In the genomic region with DNA sequence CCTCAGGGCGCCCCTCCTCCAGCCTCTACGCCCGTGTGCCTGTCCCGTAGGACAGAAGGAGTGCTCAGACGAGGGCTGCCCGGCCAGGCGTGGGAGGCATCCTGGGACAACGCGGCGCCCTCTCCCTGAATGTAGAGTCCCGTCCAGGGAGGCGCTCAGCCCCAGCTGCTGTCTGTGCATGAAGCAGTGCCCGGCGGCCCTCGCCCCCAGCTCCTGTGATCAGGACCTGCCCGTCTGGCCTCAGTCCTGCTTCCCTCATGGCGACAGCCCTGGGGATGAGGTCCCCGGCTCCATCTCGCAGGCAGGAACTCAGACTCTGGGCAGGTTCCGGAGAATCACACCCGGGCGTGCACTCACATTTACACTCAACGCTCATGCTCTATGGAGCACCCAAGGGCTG, we compare ENCODE assay signal across 39 cellular contexts. TPM values are rescaled to one million over a fixed set of nuclear protein-coding genes. Genes with fewer than 3 reads are reported as not detected.
"Had no signal": no experiment of that assay in that cellular context is flagged by ENCODE, and none has a peak within 500 bp of the region (broad histone marks: within the 10 kb centered on the region; RNA-seq: fewer than 3 reads in every experiment).

No MANE protein-coding gene starts in this region.

- H3K27me3 Mint-ChIP-seq: activated B cell treated with CpG ODN at 0.5 μM for 24 hours; activated CD4-positive, alpha-beta memory T cell treated with anti-CD3 and anti-CD28 coated beads for 36 hours; activated CD4-positive, alpha-beta T cell treated with anti-CD3 and anti-CD28 coated beads, Interleukin-2, amount 10 ng/mL, durations not matched to agents 24 days and 14 days; activated CD8-positive, alpha-beta T cell treated with anti-CD3 and anti-CD28 coated beads for 36 hours; activated naive CD8-positive, alpha-beta T cell treated with anti-CD3 and anti-CD28 coated beads for 36 hours; activated T-helper 17 cell treated with anti-CD3 and anti-CD28 coated beads, Interleukin-2, amount 50 U/mL, for 72 hours had no signal

- H3K27me3 ChIP-seq: adrenal gland, body of pancreas, brain microvascular endothelial cell had no signal

- H3K9me3 ChIP-seq: adrenal gland, body of pancreas had no signal

- H3K36me3 ChIP-seq: adrenal gland, brain microvascular endothelial cell, breast epithelium had no signal

- H3K4me1 Mint-ChIP-seq: activated B cell treated with CpG ODN at 0.5 μM for 24 hours; activated CD4-positive, alpha-beta T cell treated with anti-CD3 and anti-CD28 coated beads, Interleukin-2, amount 10 ng/mL, durations not matched to agents 24 days and 14 days; activated naive CD8-positive, alpha-beta T cell treated with anti-CD3 and anti-CD28 coated beads for 36 hours; activated T-helper 17 cell treated with anti-CD3 and anti-CD28 coated beads, Interleukin-2, amount 50 U/mL, for 72 hours; T-cell; T-helper 17 cell had no signal

- H3K27ac ChIP-seq: adrenal gland, body of pancreas, brain microvascular endothelial cell, breast epithelium, VCaP had no signal

- H3K27ac Mint-ChIP-seq: activated B cell treated with CpG ODN at 0.5 μM for 24 hours; activated CD4-positive, alpha-beta memory T cell treated with anti-CD3 and anti-CD28 coated beads for 36 hours; activated CD4-positive, alpha-beta T cell treated with anti-CD3 and anti-CD28 coated beads, Interleukin-2, amount 10 ng/mL, durations not matched to agents 24 days and 14 days; activated CD8-positive, alpha-beta T cell treated with anti-CD3 and anti-CD28 coated beads for 36 hours; activated naive CD4-positive, alpha-beta T cell treated with anti-CD3 and anti-CD28 coated beads for 36 hours; activated naive CD4-positive, alpha-beta T cell treated with anti-CD3 and anti-CD28 coated beads, Interleukin-2, amount 50 U/mL, for 72 hours; activated naive CD8-positive, alpha-beta T cell treated with anti-CD3 and anti-CD28 coated beads for 36 hours; activated T-cell treated with anti-CD3 and anti-CD28 coated beads, Interleukin-2, amount 50 U/mL, for 72 hours; activated T-helper 1 cell treated with anti-CD3 and anti-CD28 coated beads, Interleukin-12 subunit alpha, Interleukin-12 subunit beta, Interleukin-2, Interleukin-4 antibody, amounts not matched to agents 30 ng/mL and 10 ng/mL and 1 ng/mL, durations not matched to agents 14 hours and 24 hours and 36 hours; activated T-helper 17 cell treated with anti-CD3 and anti-CD28 coated beads, Interleukin-2, amount 50 U/mL, for 72 hours; T-cell; T-helper 17 cell had no signal

- ATAC-seq: activated CD8-positive, alpha-beta T cell treated with anti-CD3 and anti-CD28 coated beads for 36 hours; activated naive CD4-positive, alpha-beta T cell treated with anti-CD3 and anti-CD28 coated beads, Interleukin-2, amount 50 U/mL, for 72 hours; activated T-cell treated with anti-CD3 and anti-CD28 coated beads, Interleukin-2, amount 50 U/mL, for 4 hours; activated T-cell treated with anti-CD3 and anti-CD28 coated beads, Interleukin-2, amount 50 U/mL, for 72 hours; body of pancreas; T-cell; T-helper 17 cell had no signal

- H3K4me3 ChIP-seq: adrenal gland, body of pancreas, breast epithelium had no signal

- H3K36me3 Mint-ChIP-seq: activated CD4-positive, alpha-beta memory T cell treated with anti-CD3 and anti-CD28 coated beads for 36 hours; activated naive CD4-positive, alpha-beta T cell treated with anti-CD3 and anti-CD28 coated beads, Interleukin-2, amount 50 U/mL, for 72 hours; activated naive CD8-positive, alpha-beta T cell treated with anti-CD3 and anti-CD28 coated beads for 36 hours; T-cell had no signal

- H3K9me3 Mint-ChIP-seq: activated B cell treated with CpG ODN at 0.5 μM for 24 hours; activated CD4-positive, alpha-beta memory T cell treated with anti-CD3 and anti-CD28 coated beads for 36 hours; activated CD4-positive, alpha-beta T cell treated with anti-CD3 and anti-CD28 coated beads, Interleukin-2, amount 10 ng/mL, durations not matched to agents 24 days and 14 days; activated CD8-positive, alpha-beta T cell treated with anti-CD3 and anti-CD28 coated beads for 36 hours; activated naive CD4-positive, alpha-beta T cell treated with anti-CD3 and anti-CD28 coated beads for 36 hours; activated naive CD4-positive, alpha-beta T cell treated with anti-CD3 and anti-CD28 coated beads, Interleukin-2, amount 50 U/mL, for 72 hours; activated naive CD8-positive, alpha-beta T cell treated with anti-CD3 and anti-CD28 coated beads for 36 hours; activated T-cell treated with anti-CD3 and anti-CD28 coated beads, Interleukin-2, amount 50 U/mL, for 4 hours; activated T-cell treated with anti-CD3 and anti-CD28 coated beads, Interleukin-2, amount 50 U/mL, for 72 hours; activated T-helper 1 cell treated with anti-CD3 and anti-CD28 coated beads, Interleukin-12 subunit alpha, Interleukin-12 subunit beta, Interleukin-2, Interleukin-4 antibody, amounts not matched to agents 30 ng/mL and 10 ng/mL and 1 ng/mL, durations not matched to agents 14 hours and 24 hours and 36 hours; activated T-helper 17 cell treated with anti-CD3 and anti-CD28 coated beads, Interleukin-2, amount 50 U/mL, for 72 hours; T-cell had no signal

- DNase-seq: activated B cell treated with CpG ODN at 0.5 μM for 24 hours; activated CD4-positive, alpha-beta memory T cell treated with anti-CD3 and anti-CD28 coated beads for 36 hours; activated CD4-positive, alpha-beta T cell treated with anti-CD3 and anti-CD28 coated beads for 4 hours; activated CD4-positive, alpha-beta T cell treated with anti-CD3 and anti-CD28 coated beads, Interleukin-2, amount 10 ng/mL, durations not matched to agents 24 days and 14 days; activated CD4-positive, alpha-beta T cell treated with anti-CD3 and anti-CD28 coated beads, Interleukin-2, amount 50 U/mL, for 1 hour; activated CD4-positive, alpha-beta T cell treated with anti-CD3 and anti-CD28 coated beads, Interleukin-2, amount 50 U/mL, for 4 hours; activated CD4-positive, CD25-positive, alpha-beta regulatory T cell treated with anti-CD3 and anti-CD28 coated beads, Interleukin-2, amount 50 U/mL, for 72 hours; activated CD8-positive, alpha-beta memory T cell treated with anti-CD3 and anti-CD28 coated beads, Interleukin-2, amount 50 U/mL, for 4 hours; activated CD8-positive, alpha-beta T cell treated with anti-CD3 and anti-CD28 coated beads for 36 hours; activated effector memory CD4-positive, alpha-beta T cell treated with anti-CD3 and anti-CD28 coated beads, Interleukin-2, amount 50 U/mL, for 16 hours; activated gamma-delta T cell treated with Interleukin-2 at 50 U/mL for 16 hours; activated naive CD4-positive, alpha-beta T cell; activated naive CD4-positive, alpha-beta T cell treated with anti-CD3 and anti-CD28 coated beads for 36 hours; activated naive CD4-positive, alpha-beta T cell treated with anti-CD3 and anti-CD28 coated beads, Interleukin-2, amount 50 U/mL, for 16 hours; activated naive CD8-positive, alpha-beta T cell treated with anti-CD3 and anti-CD28 coated beads for 36 hours; activated T-cell treated with anti-CD3 and anti-CD28 coated beads for 4 hours; activated T-cell treated with anti-CD3 and anti-CD28 coated beads, Interleukin-2, amount 50 U/mL, for 1 hour; activated T-cell treated with anti-CD3 and anti-CD28 coated beads, Interleukin-2, amount 50 U/mL, for 4 hours; activated T-cell treated with anti-CD3 and anti-CD28 coated beads, Interleukin-2, amount 50 U/mL, for 72 hours; adrenal gland; amniotic stem cell; aorta; body of pancreas; brain microvascular endothelial cell; central memory CD4-positive, alpha-beta T cell; T-cell; T-helper 17 cell; T-helper 9 cell had no signal

- H3K4me1 ChIP-seq: adrenal gland, body of pancreas, breast epithelium had no signal

- H3K4me3 Mint-ChIP-seq: activated B cell treated with CpG ODN at 0.5 μM for 24 hours; activated CD4-positive, alpha-beta memory T cell treated with anti-CD3 and anti-CD28 coated beads for 36 hours; activated CD4-positive, alpha-beta T cell treated with anti-CD3 and anti-CD28 coated beads, Interleukin-2, amount 10 ng/mL, durations not matched to agents 24 days and 14 days; activated CD8-positive, alpha-beta T cell treated with anti-CD3 and anti-CD28 coated beads for 36 hours; activated naive CD4-positive, alpha-beta T cell treated with anti-CD3 and anti-CD28 coated beads for 36 hours; activated naive CD8-positive, alpha-beta T cell treated with anti-CD3 and anti-CD28 coated beads for 36 hours; activated T-cell treated with anti-CD3 and anti-CD28 coated beads, Interleukin-2, amount 50 U/mL, for 4 hours; activated T-cell treated with anti-CD3 and anti-CD28 coated beads, Interleukin-2, amount 50 U/mL, for 72 hours; activated T-helper 1 cell treated with anti-CD3 and anti-CD28 coated beads, Interleukin-12 subunit alpha, Interleukin-12 subunit beta, Interleukin-2, Interleukin-4 antibody, amounts not matched to agents 30 ng/mL and 10 ng/mL and 1 ng/mL, durations not matched to agents 14 hours and 24 hours and 36 hours; activated T-helper 17 cell treated with anti-CD3 and anti-CD28 coated beads, Interleukin-2, amount 50 U/mL, for 72 hours; T-cell; T-helper 17 cell had no signal

- FAIRE-seq: astrocyte, TTC549 had no signal

RNA-seq across cellular contexts. Expression of gene UTF1, which starts 24.9 kb away (rescaled TPM):
- total RNA-seq: activated B cell treated with CpG ODN at 0.5 μM for 24 hours; activated CD4-positive, alpha-beta memory T cell treated with anti-CD3 and anti-CD28 coated beads for 36 hours; activated CD8-positive, alpha-beta memory T cell treated with anti-CD3 and anti-CD28 coated beads for 36 hours; activated CD8-positive, alpha-beta T cell treated with anti-CD3 and anti-CD28 coated beads for 36 hours; activated naive CD4-positive, alpha-beta T cell treated with anti-CD3 and anti-CD28 coated beads for 36 hours; activated naive CD4-positive, alpha-beta T cell treated with anti-CD3 and anti-CD28 coated beads, Interleukin-2, amount 50 U/mL, for 72 hours; activated naive CD8-positive, alpha-beta T cell treated with anti-CD3 and anti-CD28 coated beads for 36 hours; activated T-helper 1 cell treated with anti-CD3 and anti-CD28 coated beads, Interleukin-12 subunit alpha, Interleukin-12 subunit beta, Interleukin-2, Interleukin-4 antibody, amounts not matched to agents 30 ng/mL and 10 ng/mL and 1 ng/mL, durations not matched to agents 14 hours and 24 hours and 36 hours; activated T-helper 17 cell treated with anti-CD3 and anti-CD28 coated beads, Interleukin-2, amount 50 U/mL, for 72 hours; aorta; body of pancreas; breast epithelium; cardiac septum; T-helper 1 cell treated with Interleukin-12 subunit alpha and Interleukin-12 subunit beta and Interleukin-4 antibody, amounts not matched to agents 30 ng/mL and 1 ng/mL, for 36 hours; T-helper 17 cell; T-helper 2 cell treated with Interferon-gamma antibody and Interleukin-4, amounts not matched to agents 100 ng/mL and 5 ng/mL, for 36 hours had no signal
- polyA plus RNA-seq: aorta had no signal

RNA-seq across cellular contexts. Expression of gene VENTX, which starts 32.5 kb away (rescaled TPM):
- total RNA-seq: activated CD4-positive, alpha-beta T cell treated with anti-CD3 and anti-CD28 coated beads, Interleukin-2, amount 10 ng/mL, durations not matched to agents 24 days and 14 days; activated CD8-positive, alpha-beta memory T cell treated with anti-CD3 and anti-CD28 coated beads for 36 hours; activated naive CD4-positive, alpha-beta T cell treated with anti-CD3 and anti-CD28 coated beads for 36 hours; activated naive CD4-positive, alpha-beta T cell treated with anti-CD3 and anti-CD28 coated beads, Interleukin-2, amount 50 U/mL, for 72 hours; activated naive CD8-positive, alpha-beta T cell treated with anti-CD3 and anti-CD28 coated beads for 36 hours; activated T-cell treated with anti-CD3 and anti-CD28 coated beads, Interleukin-2, amount 50 U/mL, for 4 hours; activated T-helper 1 cell treated with anti-CD3 and anti-CD28 coated beads, Interleukin-12 subunit alpha, Interleukin-12 subunit beta, Interleukin-2, Interleukin-4 antibody, amounts not matched to agents 30 ng/mL and 10 ng/mL and 1 ng/mL, durations not matched to agents 14 hours and 24 hours and 36 hours; T-helper 1 cell treated with Interleukin-12 subunit alpha and Interleukin-12 subunit beta and Interleukin-4 antibody, amounts not matched to agents 30 ng/mL and 1 ng/mL, for 36 hours; T-helper 2 cell treated with Interferon-gamma antibody and Interleukin-4, amounts not matched to agents 100 ng/mL and 5 ng/mL, for 36 hours had no signal

RNA-seq across cellular contexts. Expression of gene KNDC1, which starts 45.1 kb away (rescaled TPM):
- total RNA-seq: activated CD8-positive, alpha-beta T cell treated with anti-CD3 and anti-CD28 coated beads for 36 hours; activated naive CD4-positive, alpha-beta T cell treated with anti-CD3 and anti-CD28 coated beads for 36 hours; activated naive CD8-positive, alpha-beta T cell treated with anti-CD3 and anti-CD28 coated beads for 36 hours had no signal
